Comparison of ENCODE assay signal across 19 cellular contexts in genomic region chr12:65323025-65323424, GRCh38. TPM values are rescaled to one million over a fixed set of nuclear protein-coding genes. Genes with fewer than 3 reads are reported as not detected.
DNase-seq lines count a peak whose midpoint lies in the region; ATAC-seq and TF ChIP-seq lines count a peak whose summit lies in the region.
"Had no signal": no experiment of that assay in that cellular context is flagged by ENCODE, and none has a peak within 500 bp of the region (broad histone marks: within the 10 kb centered on the region; RNA-seq: fewer than 3 reads in every experiment).

No MANE protein-coding gene starts in this region.

- H2BK5ac ChIP-seq in IMR-90 (ENCODE audit: low read depth, low read length, poor library complexity, severe bottlenecking) = peak overlapping the region; percentile 9

- peak overlapping the region; percentile 52 for H4K5ac ChIP-seq in IMR-90 (ENCODE audit: low read depth, low read length)

- no peak overlapping the region for H3K23ac ChIP-seq in IMR-90 (ENCODE audit: low read depth, low read length)

- H3K4me2 ChIP-seq in IMR-90 (ENCODE audit: low read depth, low read length) (no peak overlapping the region), hepatocyte (no peak overlapping the region)
- H3K4me2 ChIP-seq: A549; BLaER1 treated with 17β-estradiol and CSF1 and Interleukin-3, amounts not matched to agents 10 nM and 100 nM had no signal

- H3K4me3 ChIP-seq in IMR-90 (ENCODE audit: insufficient read depth, low read depth, low read length) (no peak overlapping the region), SJSA1 (no peak overlapping the region), hepatocyte (no peak overlapping the region), prostate gland (no peak overlapping the region)
- H3K4me3 ChIP-seq: A549; BLaER1 treated with 17β-estradiol and CSF1 and Interleukin-3, amounts not matched to agents 10 nM and 100 nM; HAP-1 had no signal

- in situ Hi-C loops in IMR-90 (cut with MboI; ENCODE audit: low sequenced_read_pairs) = loop anchor here (25.0 kb wide), 1 partner anchor 364 kb away; no protein-coding TSS in a partner anchor

- ATAC-seq in IMR-90 (ENCODE audit: low read depth) = no peak
- ATAC-seq: A549 had no signal

- H3K9me2 ChIP-seq in hepatocyte (replicated peaks; ENCODE audit: insufficient read depth) = no peaks in the 10 kb centered on the region

- H2AK5ac ChIP-seq in IMR-90 (ENCODE audit: low read depth, low read length) = peak overlapping the region; percentile 29

- no peak for TF ChIP-seq RAD21 in IMR-90 (IDR thresholded peaks at IDR 0.05; ENCODE audit: low read length)

- peak overlapping the region; percentile 78; the same call in 1 of the 2 replicates for H3K27ac ChIP-seq in IMR-90 (ENCODE audit: insufficient read depth, low read length)
- 0 out of 2 replicates have a peak overlapping the region, but pooled peaks have one; percentile 0 for H3K27ac ChIP-seq in SJSA1
- H3K27ac ChIP-seq in hepatocyte = peak overlapping the region; percentile 56
- H3K27ac ChIP-seq in prostate gland = no peak overlapping the region
- H3K27ac ChIP-seq: A549; BLaER1 treated with 17β-estradiol and CSF1 and Interleukin-3, amounts not matched to agents 10 nM and 100 nM had no signal

- H3K79me1 ChIP-seq in IMR-90 (ENCODE audit: low read depth in 1 of 2, low read length in 2 of 2) = peaks cover 13 to 30% of the 10 kb centered on the region in 2 experiments; a peak in 3 of 4 replicates

- no peak overlapping the region for H2AK9ac ChIP-seq in IMR-90 (replicated peaks; ENCODE audit: low read depth, low read length, poor library complexity)

- DNase-seq in IMR-90 (no peak), SJSA1 (ENCODE audit: low read depth in 1 of 2, low spot score in 2 of 2) (no peak), hepatocyte (ENCODE audit: low spot score) (peak; percentile 17), prostate gland (ENCODE audit: low spot score) (peak; percentile 57), activated T-cell treated with anti-CD3 and anti-CD28 coated beads for 4 hours (no peak), DMS 273 treated with DMSO at 0.1 percent for 48 hours (lab: John Stamatoyannopoulos, UW) (no peak), NCI-H2171 treated with DMSO at 0.1 percent for 48 hours (lab: John Stamatoyannopoulos, UW) (no peak)
- DNase-seq: 8988T; ACHN; AML-193; BE2C; CD4-positive, alpha-beta T cell; CD8-positive, alpha-beta memory T cell; DMS153; DND-41; GOT3 had no signal

- TF ChIP-seq POLR2A in IMR-90 (IDR thresholded peaks at IDR 0.05; ENCODE audit: low read depth, low read length) (no peak), prostate gland (IDR thresholded peaks at IDR 0.05) (no peak)

- 68% methylated on average over 2 of the region's 5 CpGs; no CpG with 5 or more reads in 1 of the 2 experiments for WGBS in IMR-90 (ENCODE audit: extremely low coverage in 2 of 2, insufficient read length in 1 of 2), 2 experiments
- 55% methylated on average over 5 of the region's 5 CpGs for WGBS in hepatocyte (ENCODE audit: low lambda C conversion rate, missing lambda C conversion rate)
- 7% methylated on average over 5 of the region's 5 CpGs for WGBS in prostate gland

- H3K4me1 ChIP-seq in IMR-90 (ENCODE audit: control insufficient read depth, insufficient read depth, low read length) = peaks cover 11% of the 10 kb centered on the region
- H3K4me1 ChIP-seq in SJSA1 (replicated peaks) = peaks cover 36% of the 10 kb centered on the region
- H3K4me1 ChIP-seq in hepatocyte (ENCODE audit: insufficient read depth) = peaks cover 51% of the 10 kb centered on the region
- no peaks in the 10 kb centered on the region for H3K4me1 ChIP-seq in prostate gland (replicated peaks)
- H3K4me1 ChIP-seq: BE2C had no signal

- CTCF ChIA-PET in IMR-90 (lab: Yijun Ruan, JAX) = interaction anchor here (0.6 kb wide), 1 partner anchor 808 kb away, joined by 3 read pairs; no protein-coding TSS in a partner anchor

- H3K9ac ChIP-seq in IMR-90 (ENCODE audit: low read depth, low read length) = 0 out of 2 replicates have a peak overlapping the region, but pooled peaks have one; percentile 54
- H3K9ac ChIP-seq: BLaER1 treated with 17β-estradiol and CSF1 and Interleukin-3, amounts not matched to agents 10 nM and 100 nM had no signal

- no peak overlapping the region; the same call in 1 of the 2 replicates for H2BK20ac ChIP-seq in IMR-90 (ENCODE audit: low read depth, low read length)

- POLR2A ChIA-PET in IMR-90 (lab: Charles Lee; ENCODE audit: unreplicated experiment) = no interaction called here

- peak overlapping the region; percentile 77 for H3K18ac ChIP-seq in IMR-90 (ENCODE audit: low read depth, low read length)

- H4K8ac ChIP-seq in IMR-90 (ENCODE audit: low read depth in 2 of 2, low read length in 2 of 2) = peak overlapping the region in 1 of 2 experiments; percentile 20; a peak in 1 of 4 replicates

- H3K14ac ChIP-seq in IMR-90 (replicated peaks; ENCODE audit: low read depth, low read length) = peak overlapping the region; percentile 41

- peaks cover 5% of the 10 kb centered on the region for H3K9me1 ChIP-seq in IMR-90 (ENCODE audit: insufficient read depth, low read length)

- no peaks in the 10 kb centered on the region for H4K20me1 ChIP-seq in IMR-90 (ENCODE audit: insufficient read depth, low read length)
- no peaks in the 10 kb centered on the region for H4K20me1 ChIP-seq in hepatocyte (ENCODE audit: insufficient read depth, poor library complexity, severe bottlenecking)
- H4K20me1 ChIP-seq: BLaER1 treated with 17β-estradiol and CSF1 and Interleukin-3, amounts not matched to agents 10 nM and 100 nM had no signal

- H3K36me3 ChIP-seq in IMR-90 (ENCODE audit: control insufficient read depth, insufficient read depth, low read length) (peaks cover 2% of the 10 kb centered on the region; the same call in 1 of the 2 replicates), SJSA1 (peaks cover 7% of the 10 kb centered on the region; the same call in 1 of the 2 replicates), hepatocyte (replicated peaks; ENCODE audit: insufficient read depth, low read depth) (no peaks in the 10 kb centered on the region), prostate gland (no peaks in the 10 kb centered on the region)
- H3K36me3 ChIP-seq: BE2C; BLaER1 treated with 17β-estradiol and CSF1 and Interleukin-3, amounts not matched to agents 10 nM and 100 nM; HAP-1 had no signal

- 0 out of 3 replicates have a peak overlapping the region, but pooled peaks have one; percentile 16 for H2BK15ac ChIP-seq in IMR-90 (ENCODE audit: low read depth, low read length)

- H2AFZ ChIP-seq in IMR-90 (replicated peaks; ENCODE audit: low read length, poor library complexity) = no peak overlapping the region
- no peak overlapping the region for H2AFZ ChIP-seq in hepatocyte

- peak overlapping the region; percentile 24; the same call in 1 of the 2 replicates for H3K4ac ChIP-seq in IMR-90 (ENCODE audit: low read depth, low read length)

- dilution Hi-C loops in IMR-90 (cut with HindIII; ENCODE audit: low sequenced_read_pairs, unreplicated experiment) = no loop called here

- H3K9me3 ChIP-seq in IMR-90 (ENCODE audit: control insufficient read depth, insufficient read depth, low read length) (no peaks in the 10 kb centered on the region), SJSA1 (replicated peaks) (no peaks in the 10 kb centered on the region), hepatocyte (ENCODE audit: low read depth) (no peaks in the 10 kb centered on the region), prostate gland (no peaks in the 10 kb centered on the region)
- H3K9me3 ChIP-seq: A549, BE2C, HAP-1 had no signal

- peak overlapping the region; percentile 5; the same call in 1 of the 2 replicates for H4K91ac ChIP-seq in IMR-90 (ENCODE audit: insufficient read depth, low read depth, low read length)

- no peaks in the 10 kb centered on the region for H3K79me2 ChIP-seq in hepatocyte

- intact Hi-C loops in IMR-90 (cut with micrococcal nuclease) (loop anchor here (10.0 kb wide), 1 partner anchor 142 kb away; no protein-coding TSS in a partner anchor), prostate gland (cut with DNase I) (no loop called here)

- TF ChIP-seq CTCF in IMR-90 (conservative IDR thresholded peaks at IDR 0.05; ENCODE audit: low read depth, low read length) = no peak
- no peak for TF ChIP-seq CTCF in hepatocyte (IDR thresholded peaks at IDR 0.05; ENCODE audit: poor library complexity)
- TF ChIP-seq CTCF in prostate gland (IDR thresholded peaks at IDR 0.05) = no peak

- no peak overlapping the region for H3K56ac ChIP-seq in IMR-90 (ENCODE audit: extremely low read depth, insufficient read depth, low read length)

- no TSS peak for BruUV-seq in IMR-90 (replicated peaks; lab: Mats Ljungman, UMichigan)

- H2BK120ac ChIP-seq in IMR-90 (ENCODE audit: low read depth, low read length) = peak overlapping the region; percentile 4; the same call in 1 of the 2 replicates

- H3K27me3 ChIP-seq in IMR-90 (ENCODE audit: control insufficient read depth, insufficient read depth, low read length) (no peaks in the 10 kb centered on the region), SJSA1 (replicated peaks) (no peaks in the 10 kb centered on the region), hepatocyte (no peaks in the 10 kb centered on the region), prostate gland (replicated peaks; ENCODE audit: insufficient read depth) (no peaks in the 10 kb centered on the region)
- H3K27me3 ChIP-seq: BLaER1 treated with 17β-estradiol and CSF1 and Interleukin-3, amounts not matched to agents 10 nM and 100 nM had no signal

TF ChIP-seq in IMR-90, 13 proteins besides CTCF, POLR2A, EP300 and RAD21:
- no peak for TF ChIP-seq MAFK (IDR thresholded peaks at IDR 0.05; ENCODE audit: low read depth, low read length)

RNA-seq across cellular contexts. Expression of gene MSRB3, which starts 44.5 kb away (rescaled TPM):
- total RNA-seq in IMR-90 (2012; rRNA removed) (31.7 and 40.8 TPM in 2 replicates), hepatocyte (17.1 and 19.2 TPM in 2 replicates), prostate gland (10 to 100 TPM; 32.2 to 42.9 TPM)
- polyA plus RNA-seq in IMR-90 (2012; rRNA removed) (28.6 and 35.7 TPM in 2 replicates), hepatocyte (16.9 and 17.1 TPM in 2 replicates)
- 11.2 and 15.2 TPM in 2 replicates for polyA plus RNA-seq in IMR-90 (2012; cell fraction: cytosol; rRNA removed)
- polyA plus RNA-seq in IMR-90 (2012; cell fraction: nucleus; rRNA removed; ENCODE audit: low replicate concordance) = 8.9 and 36.8 TPM in 2 replicates
- total RNA-seq in SJSA1 (2014; rRNA removed; shearing (Covaris generic)) = 47.2 and 55.9 TPM in 2 replicates
- total RNA-seq: CD8-positive, alpha-beta memory T cell had no signal
- polyA plus RNA-seq: CD8-positive, alpha-beta memory T cell had no signal

Comparison
In these comparisons a context has a peak if more than half of its experiments do, and no peak if none do; other contexts are left out.
1. DNase-seq: peak in hepatocyte (single experiment) and prostate gland (single experiment); none in IMR-90 (single experiment), SJSA1 (0 of 2), activated T-cell treated with anti-CD3 and anti-CD28 coated beads for 4 hours (single experiment), DMS 273 treated with DMSO at 0.1 percent for 48 hours (single experiment) and NCI-H2171 treated with DMSO at 0.1 percent for 48 hours (single experiment).
2. H3K27ac ChIP-seq: peak in IMR-90 (single experiment), SJSA1 (single experiment) and hepatocyte (single experiment); none in prostate gland (0 of 2).